In genomic region chr2:97736185-97736584, GRCh38 we compare ENCODE assay signal across 23 cellular contexts. TPM values are rescaled to one million over a fixed set of nuclear protein-coding genes. Genes with fewer than 3 reads are reported as not detected.
DNase-seq lines count a peak whose midpoint lies in the region; ATAC-seq and TF ChIP-seq lines count a peak whose summit lies in the region.
"Had no signal": no experiment of that assay in that cellular context is flagged by ENCODE, and none has a peak within 500 bp of the region (broad histone marks: within the 10 kb centered on the region; RNA-seq: fewer than 3 reads in every experiment).

No MANE protein-coding gene starts in this region.

- peaks cover 25% of the 10 kb centered on the region for H3K4me1 Mint-ChIP-seq in activated CD8-positive, alpha-beta T cell treated with anti-CD3 and anti-CD28 coated beads, Interleukin-2, amount 10 ng/mL, durations not matched to agents 7 days and 5 days (ENCODE audit: low read depth)
- H3K4me1 Mint-ChIP-seq in activated CD8-positive, alpha-beta T cell treated with anti-CD3 and anti-CD28 coated beads for 36 hours (ENCODE audit: low read depth): peaks cover 19% of the 10 kb centered on the region
- peaks cover 12 to 42% (median 34%) of the 10 kb centered on the region in 4 donors for H3K4me1 Mint-ChIP-seq in CD4-positive, alpha-beta memory T cell
- H3K4me1 Mint-ChIP-seq in activated T-helper 17 cell treated with anti-CD3 and anti-CD28 coated beads, Interleukin-2, amount 50 U/mL, for 72 hours: peaks cover 14% of the 10 kb centered on the region
- peaks cover 20 to 39% (median 26%) of the 10 kb centered on the region in 7 donors for H3K4me1 Mint-ChIP-seq in naive thymus-derived CD4-positive, alpha-beta T cell

- H3K9me3 Mint-ChIP-seq in activated CD8-positive, alpha-beta T cell treated with anti-CD3 and anti-CD28 coated beads, Interleukin-2, amount 10 ng/mL, durations not matched to agents 7 days and 5 days (ENCODE audit: insufficient read depth): no peaks in the 10 kb centered on the region
- H3K9me3 Mint-ChIP-seq in activated CD8-positive, alpha-beta T cell treated with anti-CD3 and anti-CD28 coated beads for 36 hours: no peaks in the 10 kb centered on the region
- peaks cover 0 to 1% (median 0%) of the 10 kb centered on the region in 8 donors for H3K9me3 Mint-ChIP-seq in CD4-positive, alpha-beta memory T cell
- H3K9me3 Mint-ChIP-seq in activated T-helper 17 cell treated with anti-CD3 and anti-CD28 coated beads, Interleukin-2, amount 50 U/mL, for 72 hours: no peaks in the 10 kb centered on the region
- peaks cover 0 to 2% (median 0%) of the 10 kb centered on the region in 11 donors for H3K9me3 Mint-ChIP-seq in naive thymus-derived CD4-positive, alpha-beta T cell

- no peaks in the 10 kb centered on the region for H3K9me3 ChIP-seq in CD4-positive, alpha-beta memory T cell (ENCODE audit: control insufficient read depth in 1 of 2, low read length in 2 of 2)
- H3K9me3 ChIP-seq in naive thymus-derived CD4-positive, alpha-beta T cell (ENCODE audit: control insufficient read depth in 2 of 3, low read length in 3 of 3): no peaks in the 10 kb centered on the region
- no peaks in the 10 kb centered on the region for H3K9me3 ChIP-seq in PC-3 (ENCODE audit: low read length)
- H3K9me3 ChIP-seq: SJCRH30 had no signal

- no peaks in the 10 kb centered on the region for H3F3A ChIP-seq in PC-3 (ENCODE audit: low read length, unreplicated experiment)

- no peaks in the 10 kb centered on the region for H3K79me2 ChIP-seq in PC-3 (ENCODE audit: low read length)

- H3K27ac Mint-ChIP-seq in activated CD8-positive, alpha-beta T cell treated with anti-CD3 and anti-CD28 coated beads, Interleukin-2, amount 10 ng/mL, durations not matched to agents 7 days and 5 days: peak overlapping the region; percentile 5
- no peak overlapping the region for H3K27ac Mint-ChIP-seq in activated CD8-positive, alpha-beta T cell treated with anti-CD3 and anti-CD28 coated beads for 36 hours
- peak overlapping the region in 5 of 7 donors; percentile 32 to 87 (median 38) for H3K27ac Mint-ChIP-seq in CD4-positive, alpha-beta memory T cell
- peak overlapping the region; percentile 14 for H3K27ac Mint-ChIP-seq in activated T-helper 17 cell treated with anti-CD3 and anti-CD28 coated beads, Interleukin-2, amount 50 U/mL, for 72 hours
- peak overlapping the region in 6 of 9 donors; percentile 7 to 71 (median 32) for H3K27ac Mint-ChIP-seq in naive thymus-derived CD4-positive, alpha-beta T cell
- H3K27ac Mint-ChIP-seq: IgD-negative memory B cell had no signal

- no peak overlapping the region for H2AFZ ChIP-seq in PC-3 (ENCODE audit: low read length)

- peaks cover 20% of the 10 kb centered on the region for H3K4me1 ChIP-seq in CD4-positive, alpha-beta memory T cell (ENCODE audit: insufficient read depth, low read length)
- H3K4me1 ChIP-seq in naive thymus-derived CD4-positive, alpha-beta T cell (ENCODE audit: control insufficient read depth in 2 of 2, insufficient read depth in 2 of 2, low read length in 2 of 2): peaks cover 0 to 23% of the 10 kb centered on the region in 2 donors
- no peaks in the 10 kb centered on the region for H3K4me1 ChIP-seq in PC-3 (ENCODE audit: insufficient read depth, low read length)

- TF ChIP-seq CTCF in activated CD8-positive, alpha-beta T cell treated with anti-CD3 and anti-CD28 coated beads for 36 hours (IDR thresholded peaks at IDR 0.05): no peak
- TF ChIP-seq CTCF in PC-3 (conservative IDR thresholded peaks at IDR 0.05; ENCODE audit: low read depth, low read length): no peak

- H3K36me3 Mint-ChIP-seq in activated CD8-positive, alpha-beta T cell treated with anti-CD3 and anti-CD28 coated beads, Interleukin-2, amount 10 ng/mL, durations not matched to agents 7 days and 5 days (ENCODE audit: low read depth): peaks cover 71% of the 10 kb centered on the region
- peaks cover 61% of the 10 kb centered on the region for H3K36me3 Mint-ChIP-seq in activated CD8-positive, alpha-beta T cell treated with anti-CD3 and anti-CD28 coated beads for 36 hours (ENCODE audit: low read depth)
- H3K36me3 Mint-ChIP-seq in CD4-positive, alpha-beta memory T cell: peaks cover 48 to 61% of the 10 kb centered on the region in 2 donors
- H3K36me3 Mint-ChIP-seq in activated T-helper 17 cell treated with anti-CD3 and anti-CD28 coated beads, Interleukin-2, amount 50 U/mL, for 72 hours (ENCODE audit: low read depth): peaks cover 77% of the 10 kb centered on the region
- H3K36me3 Mint-ChIP-seq in naive thymus-derived CD4-positive, alpha-beta T cell: peaks cover 5 to 55% (median 33%) of the 10 kb centered on the region in 5 donors

- no peak overlapping the region for H3K4me2 ChIP-seq in PC-3 (ENCODE audit: low read length)

- H3K4me3 ChIP-seq in CD4-positive, alpha-beta memory T cell (ENCODE audit: low read length in 2 of 2): no peak overlapping the region
- no peak overlapping the region for H3K4me3 ChIP-seq in naive thymus-derived CD4-positive, alpha-beta T cell (ENCODE audit: low read length)
- no peak overlapping the region for H3K4me3 ChIP-seq in PC-3 (ENCODE audit: low read length)
- H3K4me3 ChIP-seq: SJCRH30 had no signal

- POLR2A ChIA-PET in activated CD8-positive, alpha-beta T cell treated with anti-CD3 and anti-CD28 coated beads, Interleukin-2, amount 10 ng/mL, durations not matched to agents 7 days and 5 days (lab: Charles Lee): interaction anchor here (1.4 to 2.3 kb wide), 2 partner anchors 18 to 23 kb away, joined by 3 to 5 read pairs; partner anchors contain the start of gene ZAP70
- POLR2A ChIA-PET in activated CD8-positive, alpha-beta T cell treated with anti-CD3 and anti-CD28 coated beads for 36 hours (lab: Charles Lee): interaction anchor here (0.9 to 2.5 kb wide), 4 partner anchors 9 to 74 kb away, joined by 3 to 19 read pairs (median 6); no protein-coding TSS in a partner anchor
- POLR2A ChIA-PET in CD4-positive, alpha-beta memory T cell (lab: Charles Lee; ENCODE audit: partially characterized antibody): interaction anchor here (0.6 to 14.2 kb wide), 2 partner anchors 23 to 62 kb away, joined by 3 to 284 read pairs; partner anchors contain the start of gene ZAP70
- POLR2A ChIA-PET in naive thymus-derived CD4-positive, alpha-beta T cell (lab: Charles Lee): interaction anchor here (0.9 to 1.6 kb wide), 2 partner anchors 10 to 18 kb away, joined by 3 to 4 read pairs; no protein-coding TSS in a partner anchor
- POLR2A ChIA-PET in PC-3 (lab: Charles Lee; ENCODE audit: unreplicated experiment): no interaction called here

- H3K27me3 ChIP-seq in CD4-positive, alpha-beta memory T cell (ENCODE audit: insufficient read depth, low read length): no peaks in the 10 kb centered on the region
- H3K27me3 ChIP-seq in naive thymus-derived CD4-positive, alpha-beta T cell (ENCODE audit: control insufficient read depth in 2 of 2, insufficient read depth in 2 of 2, low read length in 2 of 2): no peaks in the 10 kb centered on the region
- H3K27me3 ChIP-seq in PC-3 (ENCODE audit: low read length): no peaks in the 10 kb centered on the region
- H3K27me3 ChIP-seq: SJCRH30 had no signal

- H4K20me1 ChIP-seq in PC-3 (ENCODE audit: low read length): no peaks in the 10 kb centered on the region

- DNase-seq in activated CD8-positive, alpha-beta T cell treated with anti-CD3 and anti-CD28 coated beads, Interleukin-2, amount 10 ng/mL, durations not matched to agents 7 days and 5 days: no peak
- DNase-seq in activated CD8-positive, alpha-beta T cell treated with anti-CD3 and anti-CD28 coated beads for 36 hours: no peak
- DNase-seq in CD4-positive, alpha-beta memory T cell: no peak
- DNase-seq in naive thymus-derived CD4-positive, alpha-beta T cell: no peak
- DNase-seq in NCI-H1092 (lab: John Stamatoyannopoulos, UW) (no peak), NCI-H2227 treated with DMSO at 0.1 percent for 48 hours (lab: John Stamatoyannopoulos, UW) (no peak), PC-3 (no peak)
- DNase-seq: HCEC 1CT; Kasumi-1; MM.1S; NCI-H1105 treated with DMSO at 0.1 percent for 48 hours; NCI-H187; NCI-H446; NCI-H69; NK-92 treated with Interleukin-12 subunit alpha and Interleukin-12 subunit beta, amount 100 ng/mL, for 24 hours; OCI-M1; SJCRH30 had no signal

- no peak overlapping the region for H3K27ac ChIP-seq in CD4-positive, alpha-beta memory T cell (ENCODE audit: low read depth, low read length)
- peak overlapping the region; percentile 23 for H3K27ac ChIP-seq in naive thymus-derived CD4-positive, alpha-beta T cell (ENCODE audit: low read depth, low read length)
- no peak overlapping the region for H3K27ac ChIP-seq in PC-3 (ENCODE audit: low read length)
- H3K27ac ChIP-seq: C4-2B, HL-60, RWPE1, SJCRH30 had no signal

- peaks cover 86% of the 10 kb centered on the region for H3K36me3 ChIP-seq in CD4-positive, alpha-beta memory T cell (ENCODE audit: insufficient read depth, low read length)
- peaks cover 28 to 95% (median 29%) of the 10 kb centered on the region in 3 experiments for H3K36me3 ChIP-seq in naive thymus-derived CD4-positive, alpha-beta T cell (ENCODE audit: control insufficient read depth in 2 of 3, insufficient read depth in 3 of 3, low read length in 3 of 3)
- no peaks in the 10 kb centered on the region for H3K36me3 ChIP-seq in PC-3 (ENCODE audit: low read depth, low read length)
- H3K36me3 ChIP-seq: SJCRH30 had no signal

- H3K27me3 Mint-ChIP-seq in activated CD8-positive, alpha-beta T cell treated with anti-CD3 and anti-CD28 coated beads, Interleukin-2, amount 10 ng/mL, durations not matched to agents 7 days and 5 days (ENCODE audit: low read depth): no peaks in the 10 kb centered on the region
- no peaks in the 10 kb centered on the region for H3K27me3 Mint-ChIP-seq in activated CD8-positive, alpha-beta T cell treated with anti-CD3 and anti-CD28 coated beads for 36 hours
- no peaks in the 10 kb centered on the region for H3K27me3 Mint-ChIP-seq in CD4-positive, alpha-beta memory T cell
- no peaks in the 10 kb centered on the region for H3K27me3 Mint-ChIP-seq in activated T-helper 17 cell treated with anti-CD3 and anti-CD28 coated beads, Interleukin-2, amount 50 U/mL, for 72 hours
- H3K27me3 Mint-ChIP-seq in naive thymus-derived CD4-positive, alpha-beta T cell: no peaks in the 10 kb centered on the region
- H3K27me3 Mint-ChIP-seq: IgD-negative memory B cell had no signal

- no peak overlapping the region for H3K9ac ChIP-seq in PC-3 (ENCODE audit: low read length)

- no peak overlapping the region for H3K4me3 Mint-ChIP-seq in activated CD8-positive, alpha-beta T cell treated with anti-CD3 and anti-CD28 coated beads, Interleukin-2, amount 10 ng/mL, durations not matched to agents 7 days and 5 days
- no peak overlapping the region for H3K4me3 Mint-ChIP-seq in activated CD8-positive, alpha-beta T cell treated with anti-CD3 and anti-CD28 coated beads for 36 hours
- H3K4me3 Mint-ChIP-seq in CD4-positive, alpha-beta memory T cell: peak overlapping the region in 1 of 8 donors; percentile 4
- H3K4me3 Mint-ChIP-seq in activated T-helper 17 cell treated with anti-CD3 and anti-CD28 coated beads, Interleukin-2, amount 50 U/mL, for 72 hours: no peak overlapping the region
- no peak overlapping the region for H3K4me3 Mint-ChIP-seq in naive thymus-derived CD4-positive, alpha-beta T cell
- H3K4me3 Mint-ChIP-seq: IgD-negative memory B cell had no signal

- intact Hi-C loops in activated CD8-positive, alpha-beta T cell treated with anti-CD3 and anti-CD28 coated beads for 36 hours (cut with micrococcal nuclease): no loop called here
- intact Hi-C loops in CD4-positive, alpha-beta memory T cell (cut with micrococcal nuclease): no loop called here
- intact Hi-C loops in naive thymus-derived CD4-positive, alpha-beta T cell (cut with micrococcal nuclease): no loop called here
- intact Hi-C loops in PC-3 (cut with micrococcal nuclease): no loop called here

- BruUV-seq in PC-3 (replicated peaks; lab: Mats Ljungman, UMichigan): no TSS peak

- no peak for ATAC-seq in activated CD8-positive, alpha-beta T cell treated with anti-CD3 and anti-CD28 coated beads, Interleukin-2, amount 10 ng/mL, durations not matched to agents 7 days and 5 days
- ATAC-seq in activated CD8-positive, alpha-beta T cell treated with anti-CD3 and anti-CD28 coated beads for 36 hours: no peak
- no peak for ATAC-seq in activated T-helper 17 cell treated with anti-CD3 and anti-CD28 coated beads, Interleukin-2, amount 50 U/mL, for 72 hours (replicated peaks)
- no peak for ATAC-seq in naive thymus-derived CD4-positive, alpha-beta T cell
- no peak for ATAC-seq in PC-3

- CTCF ChIA-PET in activated CD8-positive, alpha-beta T cell treated with anti-CD3 and anti-CD28 coated beads, Interleukin-2, amount 10 ng/mL, durations not matched to agents 7 days and 5 days (lab: Charles Lee): no interaction called here
- CTCF ChIA-PET in activated CD8-positive, alpha-beta T cell treated with anti-CD3 and anti-CD28 coated beads for 36 hours (lab: Charles Lee): interaction anchor here (1.2 kb wide), 1 partner anchor 25 kb away, joined by 3 read pairs; no protein-coding TSS in a partner anchor
- CTCF ChIA-PET in CD4-positive, alpha-beta memory T cell (lab: Charles Lee; ENCODE audit: partially characterized antibody): interaction anchor here (1.2 to 1.7 kb wide), 2 partner anchors 10 to 36 kb away, joined by 3 to 5 read pairs; no protein-coding TSS in a partner anchor
- CTCF ChIA-PET in naive thymus-derived CD4-positive, alpha-beta T cell (lab: Charles Lee): no interaction called here
- CTCF ChIA-PET in PC-3 (lab: Charles Lee): no interaction called here

- no peaks in the 10 kb centered on the region for H3K9me2 ChIP-seq in PC-3 (replicated peaks; ENCODE audit: low read length)

RNA-seq across cellular contexts. Expression of gene ZAP70, which starts 22.8 kb away (rescaled TPM):
- 100 to 1,000 TPM; 268 to 297 TPM for total RNA-seq in activated CD8-positive, alpha-beta T cell treated with anti-CD3 and anti-CD28 coated beads, Interleukin-2, amount 10 ng/mL, durations not matched to agents 7 days and 5 days
- 100 to 1,000 TPM; 218 TPM for total RNA-seq in activated CD8-positive, alpha-beta T cell treated with anti-CD3 and anti-CD28 coated beads for 36 hours
- 100 to 1,000 TPM; 404 to 419 TPM for total RNA-seq in CD4-positive, alpha-beta memory T cell
- 100 to 1,000 TPM; 140 to 149 TPM for polyA plus RNA-seq in CD4-positive, alpha-beta memory T cell
- total RNA-seq in activated T-helper 17 cell treated with anti-CD3 and anti-CD28 coated beads, Interleukin-2, amount 50 U/mL, for 72 hours: 100 to 1,000 TPM; 176 to 233 TPM
- 100 to 1,000 TPM; 354 to 432 (median 382) TPM for total RNA-seq in naive thymus-derived CD4-positive, alpha-beta T cell
- 100 to 1,000 TPM; 105 to 166 TPM for polyA plus RNA-seq in naive thymus-derived CD4-positive, alpha-beta T cell
- total RNA-seq in PC-3 (2014; rRNA removed): not detected in 2 replicates
- total RNA-seq: A673 had no signal

Comparison
In these comparisons a context has a peak if more than half of its experiments do, and no peak if none do; other contexts are left out.
1. CTCF ChIA-PET loops: an anchor here in activated CD8-positive, alpha-beta T cell treated with anti-CD3 and anti-CD28 coated beads for 36 hours (1.2 kb wide) and CD4-positive, alpha-beta memory T cell (1.2 to 1.7 kb wide); none called in activated CD8-positive, alpha-beta T cell treated with anti-CD3 and anti-CD28 coated beads, Interleukin-2, amount 10 ng/mL, durations not matched to agents 7 days and 5 days, naive thymus-derived CD4-positive, alpha-beta T cell and PC-3.
2. RNA of gene ZAP70, which starts 22.8 kb away (total RNA-seq): 404 to 419 TPM in CD4-positive, alpha-beta memory T cell, 354 to 432 TPM in naive thymus-derived CD4-positive, alpha-beta T cell, 268 to 297 TPM in activated CD8-positive, alpha-beta T cell treated with anti-CD3 and anti-CD28 coated beads, Interleukin-2, amount 10 ng/mL, durations not matched to agents 7 days and 5 days, 176 to 233 TPM in activated T-helper 17 cell treated with anti-CD3 and anti-CD28 coated beads, Interleukin-2, amount 50 U/mL, for 72 hours and 218 TPM in activated CD8-positive, alpha-beta T cell treated with anti-CD3 and anti-CD28 coated beads for 36 hours; not detected in PC-3; every median in the first group is over 100 times any median in the second.